Comparison of ENCODE assay signal across 18 cellular contexts in genomic region chr17:17873450-17873991, GRCh38.
"Had no signal": no experiment of that assay in that cellular context is flagged by ENCODE, and none has a peak within 500 bp of the region (broad histone marks: within the 10 kb centered on the region; RNA-seq: fewer than 3 reads in every experiment).

No MANE protein-coding gene starts in this region.

- H3K27ac ChIP-seq: body of pancreas, foreskin keratinocyte, parathyroid adenoma, upper lobe of right lung had no signal

- H3K9me3 ChIP-seq: body of pancreas, upper lobe of right lung had no signal

- H3K9ac ChIP-seq: parathyroid adenoma had no signal

- H3K27me3 ChIP-seq: body of pancreas, foreskin keratinocyte, upper lobe of right lung had no signal

- H2AFZ ChIP-seq: parathyroid adenoma had no signal

- H3K4me3 ChIP-seq: body of pancreas, upper lobe of right lung had no signal

- DNase-seq: activated CD4-positive, alpha-beta memory T cell treated with anti-CD3 and anti-CD28 coated beads, Interleukin-2, amount 10 ng/mL, durations not matched to agents 7 days and 5 days; activated CD4-positive, alpha-beta T cell treated with anti-CD3 and anti-CD28 coated beads for 4 hours; activated effector memory CD4-positive, alpha-beta T cell treated with anti-CD3 and anti-CD28 coated beads, Interleukin-2, amount 50 U/mL, for 16 hours; activated T-cell treated with anti-CD3 and anti-CD28 coated beads, Interleukin-2, amount 50 U/mL, for 4 hours; amniotic stem cell; body of pancreas; effector memory CD8-positive, alpha-beta T cell; foreskin keratinocyte; left colon; naive B cell; stimulated activated CD4-positive, alpha-beta T cell treated with anti-CD3 and anti-CD28 coated beads, Interleukin-15, amount 100 ng/mL, for 24 hours; stimulated activated CD4-positive, alpha-beta T cell treated with anti-CD3 and anti-CD28 coated beads, Interleukin-4, amount 100 ng/mL, for 1 hour; stimulated activated naive CD4-positive, alpha-beta T cell; T-helper 2 cell; upper lobe of right lung had no signal

- ATAC-seq: activated naive CD4-positive, alpha-beta T cell treated with anti-CD3 and anti-CD28 coated beads, Interleukin-2, amount 50 U/mL, for 72 hours; activated T-cell treated with anti-CD3 and anti-CD28 coated beads, Interleukin-2, amount 50 U/mL, for 4 hours; body of pancreas; effector memory CD8-positive, alpha-beta T cell; left colon; upper lobe of right lung; WTC11 had no signal
